28 cellular contexts compared by ENCODE assay signal in genomic region chr22:35369996-35370395, GRCh38. TPM values are rescaled to one million over a fixed set of nuclear protein-coding genes. Genes with fewer than 3 reads are reported as not detected.
DNase-seq lines count a peak whose midpoint lies in the region; ATAC-seq, FAIRE-seq and TF ChIP-seq lines count a peak whose summit lies in the region.
"Had no signal": no experiment of that assay in that cellular context is flagged by ENCODE, and none has a peak within 500 bp of the region (broad histone marks: within the 10 kb centered on the region; RNA-seq: fewer than 3 reads in every experiment).

No MANE protein-coding gene starts in this region.

- TF ChIP-seq CTCF in A549 (IDR thresholded peaks at IDR 0.05) (no peak), Loucy (conservative IDR thresholded peaks at IDR 0.05; ENCODE audit: low read length) (no peak), ovary (IDR thresholded peaks at IDR 0.05) (no peak)
- no peak for TF ChIP-seq CTCF in CD8-positive, alpha-beta T cell (IDR thresholded peaks at IDR 0.05)

- H3K4me2 ChIP-seq in A549, result peak overlapping the region; percentile 33; the same call in 2 of the 3 replicates
- H3K4me2 ChIP-seq in Loucy (ENCODE audit: low read depth, low read length, poor library complexity, severe bottlenecking), result no peak overlapping the region
- H3K4me2 ChIP-seq: PC-9 had no signal

- H3K4me1 ChIP-seq in A549 (peaks cover 65% of the 10 kb centered on the region), Loucy (ENCODE audit: insufficient read depth, low read length, poor library complexity, severe bottlenecking) (peaks cover 4% of the 10 kb centered on the region), ovary (ENCODE audit: insufficient read depth) (peaks cover 10% of the 10 kb centered on the region)
- H3K4me1 ChIP-seq in CD8-positive, alpha-beta T cell (ENCODE audit: insufficient read depth, low read length), result no peaks in the 10 kb centered on the region
- H3K4me1 ChIP-seq: breast epithelium had no signal

- no peak overlapping the region for H3K27ac Mint-ChIP-seq in CD8-positive, alpha-beta T cell
- H3K27ac Mint-ChIP-seq: activated CD4-positive, alpha-beta T cell treated with anti-CD3 and anti-CD28 coated beads, Interleukin-2, amount 10 ng/mL, durations not matched to agents 7 days and 5 days; activated naive CD8-positive, alpha-beta T cell; CD4-positive, alpha-beta T cell had no signal

- CTCF ChIA-PET in A549 (lab: Yijun Ruan, JAX), result no interaction called here
- CTCF ChIA-PET in CD8-positive, alpha-beta T cell (lab: Charles Lee), result no interaction called here

- H3K9me3 ChIP-seq in A549 (no peaks in the 10 kb centered on the region), Loucy (ENCODE audit: insufficient read depth, low read depth, low read length) (no peaks in the 10 kb centered on the region), SK-N-MC (ENCODE audit: low read depth, low read length) (no peaks in the 10 kb centered on the region), ovary (no peaks in the 10 kb centered on the region)
- H3K9me3 ChIP-seq in CD8-positive, alpha-beta T cell (ENCODE audit: low read length), result no peaks in the 10 kb centered on the region
- H3K9me3 ChIP-seq: breast epithelium, gastroesophageal sphincter had no signal

- 0 out of 2 replicates have a peak overlapping the region, but pooled peaks have one; percentile 7 for H2AFZ ChIP-seq in Loucy (ENCODE audit: low read length)
- H2AFZ ChIP-seq: PC-9 had no signal

- no peaks in the 10 kb centered on the region for H3F3A ChIP-seq in Loucy (ENCODE audit: low read depth)

- FAIRE-seq in A549 (lab: Jason Lieb, UNC), result no peak
- no peak for FAIRE-seq in frontal cortex (lab: Jason Lieb, UNC)
- FAIRE-seq: A204.1, HepG2 had no signal

- no peak overlapping the region for H3K4me3 Mint-ChIP-seq in CD8-positive, alpha-beta T cell
- H3K4me3 Mint-ChIP-seq: activated CD4-positive, alpha-beta T cell treated with anti-CD3 and anti-CD28 coated beads, Interleukin-2, amount 10 ng/mL, durations not matched to agents 7 days and 5 days; activated naive CD8-positive, alpha-beta T cell; CD4-positive, alpha-beta T cell; natural killer cell had no signal

- no peaks in the 10 kb centered on the region for H3K9me2 ChIP-seq in Loucy (replicated peaks; ENCODE audit: low read depth, low read length)

- H3K4me3 ChIP-seq in A549, result no peak overlapping the region
- no peak overlapping the region for H3K4me3 ChIP-seq in Loucy (ENCODE audit: low read length, poor library complexity, severe bottlenecking)
- H3K4me3 ChIP-seq in SK-N-MC, result no peak overlapping the region
- H3K4me3 ChIP-seq in ovary, result no peak overlapping the region
- no peak overlapping the region for H3K4me3 ChIP-seq in CD8-positive, alpha-beta T cell (ENCODE audit: low read depth, low read length)
- H3K4me3 ChIP-seq: breast epithelium, dorsolateral prefrontal cortex, gastroesophageal sphincter, PC-9 had no signal

- peak overlapping the region; percentile 91 to 95 for H3K27ac ChIP-seq in A549
- peak overlapping the region; percentile 51 for H3K27ac ChIP-seq in SK-N-MC
- H3K27ac ChIP-seq in ovary, result peak overlapping the region; percentile 38 to 57
- no peak overlapping the region for H3K27ac ChIP-seq in CD8-positive, alpha-beta T cell (ENCODE audit: low read depth, low read length)
- H3K27ac ChIP-seq: dorsolateral prefrontal cortex, gastroesophageal sphincter, PC-9 had no signal

- no peak for TF ChIP-seq RAD21 in A549 (conservative IDR thresholded peaks at IDR 0.05 in 1 of 2, IDR thresholded peaks at IDR 0.05 in 1 of 2)

- TF ChIP-seq EP300 in A549 (IDR thresholded peaks at IDR 0.05), result no peak
- no peak for TF ChIP-seq EP300 in ovary (IDR thresholded peaks at IDR 0.05)

- no peaks in the 10 kb centered on the region for H3K79me2 ChIP-seq in Loucy (ENCODE audit: insufficient read depth, low read length)

- POLR2A ChIA-PET in A549 (lab: Yijun Ruan, JAX), result no interaction called here
- POLR2A ChIA-PET in CD8-positive, alpha-beta T cell (lab: Charles Lee), result no interaction called here

- H3K27me3 ChIP-seq in Loucy (ENCODE audit: insufficient read depth, low read length, poor library complexity, severe bottlenecking), result no peaks in the 10 kb centered on the region
- H3K27me3 ChIP-seq in ovary, result no peaks in the 10 kb centered on the region
- peaks cover 5% of the 10 kb centered on the region for H3K27me3 ChIP-seq in CD8-positive, alpha-beta T cell (ENCODE audit: insufficient read depth, low read length)
- H3K27me3 ChIP-seq: breast epithelium, dorsolateral prefrontal cortex had no signal

- H3K36me3 ChIP-seq in Loucy (ENCODE audit: insufficient read depth, low read length) (no peaks in the 10 kb centered on the region), SK-N-MC (ENCODE audit: insufficient read depth, low read length) (no peaks in the 10 kb centered on the region), ovary (no peaks in the 10 kb centered on the region)
- no peaks in the 10 kb centered on the region for H3K36me3 ChIP-seq in CD8-positive, alpha-beta T cell (ENCODE audit: insufficient read depth, low read length)
- H3K36me3 ChIP-seq: breast epithelium, gastroesophageal sphincter had no signal

- H3K9ac ChIP-seq in Loucy (ENCODE audit: low read depth, low read length, poor library complexity, severe bottlenecking) (no peak overlapping the region), SK-N-MC (ENCODE audit: insufficient read length) (no peak overlapping the region)

- H3K4me1 Mint-ChIP-seq in CD8-positive, alpha-beta T cell (ENCODE audit: low read depth), result peaks cover 9% of the 10 kb centered on the region

- no peaks in the 10 kb centered on the region for H4K20me1 ChIP-seq in Loucy (ENCODE audit: insufficient read depth, low read length, poor library complexity, severe bottlenecking)

- 70% methylated on average over 2 of the region's 2 CpGs for WGBS in A549 (ENCODE audit: missing lambda C conversion rate)
- WGBS in ovary, 3 donors, result 70 to 77% (median 77%) methylated on average over 2 of the region's 2 CpGs

- no peaks in the 10 kb centered on the region for H3K9me3 Mint-ChIP-seq in CD8-positive, alpha-beta T cell
- H3K9me3 Mint-ChIP-seq: activated CD4-positive, alpha-beta T cell treated with anti-CD3 and anti-CD28 coated beads, Interleukin-2, amount 10 ng/mL, durations not matched to agents 7 days and 5 days; CD4-positive, alpha-beta T cell; natural killer cell had no signal

- intact Hi-C loops in ovary (cut with DNase I), result no loop called here
- intact Hi-C loops in CD8-positive, alpha-beta T cell (cut with DNase I, micrococcal nuclease), result no loop called here

- TF ChIP-seq POLR2A in A549 (IDR thresholded peaks at IDR 0.05; ENCODE audit: low read length) (no peak), ovary (IDR thresholded peaks at IDR 0.05) (no peak)

- ATAC-seq in A549, result no peak
- ATAC-seq in CD8-positive, alpha-beta T cell, result no peak
- ATAC-seq: gastroesophageal sphincter, HepG2, natural killer cell had no signal

- H3K27me3 Mint-ChIP-seq in CD8-positive, alpha-beta T cell (ENCODE audit: low read depth), result peaks cover 29% of the 10 kb centered on the region

- no peak for DNase-seq in A549 (ENCODE audit: low read depth in 1 of 2, low spot score in 1 of 2)
- DNase-seq in SK-N-MC (ENCODE audit: low read depth, low spot score), result no peak
- DNase-seq in ovary, result peak in 1 of 5 donors; percentile 38
- DNase-seq in SK-N-DZ (ENCODE audit: low spot score), result no peak
- DNase-seq in activated CD4-positive, CD25-positive, alpha-beta regulatory T cell treated with anti-CD3 and anti-CD28 coated beads, Interleukin-2, amount 50 U/mL, for 72 hours, result no peak
- DNase-seq in frontal cortex (ENCODE audit: low spot score in 2 of 2), result no peak
- DNase-seq in CD8-positive, alpha-beta T cell, result no peak
- DNase-seq: activated CD4-positive, alpha-beta T cell treated with anti-CD3 and anti-CD28 coated beads, Interleukin-2, amount 10 ng/mL, durations not matched to agents 7 days and 5 days; activated effector memory CD4-positive, alpha-beta T cell treated with Interleukin-2 at 50 U/mL for 16 hours; anterior cingulate cortex; CD4-positive, alpha-beta T cell; dorsolateral prefrontal cortex; GOT3; natural killer cell; NCI-H1048; NCI-H446; occipital lobe; PC-9; SIG-M5; stimulated activated CD4-positive, alpha-beta T cell treated with anti-CD3 and anti-CD28 coated beads, Interleukin-4, amount 100 ng/mL, for 24 hours; SW 1271; T-helper 9 cell had no signal

- no peaks in the 10 kb centered on the region for H3K36me3 Mint-ChIP-seq in CD8-positive, alpha-beta T cell
- H3K36me3 Mint-ChIP-seq: activated naive CD8-positive, alpha-beta T cell; natural killer cell had no signal

TF ChIP-seq in A549, 52 proteins besides CTCF, POLR2A, EP300 and RAD21 (continues in another document):
- TF ChIP-seq FOSL2 (IDR thresholded peaks at IDR 0.05), result no peak
- TF ChIP-seq FOSL2 (CRISPR knock-in tag; IDR thresholded peaks at IDR 0.05), result no peak
- no peak for TF ChIP-seq MYC (IDR thresholded peaks at IDR 0.05; ENCODE audit: borderline replicate concordance, low read length)
- TF ChIP-seq, protein P1, sequence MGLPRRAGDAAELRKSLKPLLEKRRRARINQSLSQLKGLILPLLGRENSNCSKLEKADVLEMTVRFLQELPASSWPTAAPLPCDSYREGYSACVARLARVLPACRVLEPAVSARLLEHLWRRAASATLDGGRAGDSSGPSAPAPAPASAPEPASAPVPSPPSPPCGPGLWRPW (IDR thresholded peaks at IDR 0.05), result no peak
- TF ChIP-seq CBX8 (IDR thresholded peaks at IDR 0.05), result no peak

RNA-seq across cellular contexts. Expression of gene HMOX1, which starts 10.9 kb away (rescaled TPM):
- polyA plus RNA-seq in A549 (2011; rRNA removed), result 97.7 and 129 TPM in 2 replicates
- polyA plus RNA-seq in A549 (2012; cell fraction: cytosol; rRNA removed), result 295 and 372 TPM in 2 replicates
- polyA plus RNA-seq in A549 (2012; cell fraction: nucleus; rRNA removed), result 385 and 449 TPM in 2 replicates
- polyA plus RNA-seq in A549 (2017; fragmentation: RNase III; extraction: RNeasy Plus Mini Kit Qiagen cat#74134 plus additional on column Dnase treatment), result 374 to 506 TPM (median 426 TPM) in 3 replicates
- polyA minus RNA-seq in A549 (2011; rRNA and poly(A)+ RNA removed), result 71.2 and 79.3 TPM in 2 replicates
- 100 to 1,000 TPM in 1 of 7 donors, 10 to 100 TPM in 6; 45.0 to 101 (median 55.6) TPM for total RNA-seq in ovary
- 100 to 1,000 TPM in 1 of 2 donors, 10 to 100 TPM in 1; 71.4 to 243 TPM for polyA plus RNA-seq in ovary
- 2.6 and 2.8 TPM in 2 replicates for polyA plus RNA-seq in SK-N-DZ (2014; cell fraction: cytosol; rRNA removed)
- 1.1 and 1.5 TPM in 2 replicates for polyA plus RNA-seq in SK-N-DZ (2014; cell fraction: nucleus; rRNA removed)
- 2.9 TPM for total RNA-seq in frontal cortex
- total RNA-seq in CD8-positive, alpha-beta T cell, result under 1 TPM; 0.52 to 0.83 TPM

RNA-seq across cellular contexts. Expression of gene MCM5, which starts 29.9 kb away (rescaled TPM):
- polyA plus RNA-seq in A549 (2011; rRNA removed), result 44.5 and 50.2 TPM in 2 replicates
- polyA plus RNA-seq in A549 (2012; cell fraction: cytosol; rRNA removed), result 111 and 131 TPM in 2 replicates
- polyA plus RNA-seq in A549 (2012; cell fraction: nucleus; rRNA removed), result 252 and 280 TPM in 2 replicates
- polyA plus RNA-seq in A549 (2017; fragmentation: RNase III; extraction: RNeasy Plus Mini Kit Qiagen cat#74134 plus additional on column Dnase treatment), result 94.4 to 99.1 TPM (median 98.1 TPM) in 3 replicates
- polyA minus RNA-seq in A549 (2011; rRNA and poly(A)+ RNA removed), result 92.2 and 97.7 TPM in 2 replicates
- total RNA-seq in ovary, result 10 to 100 TPM; 20.8 to 42.0 (median 39.1) TPM
- polyA plus RNA-seq in ovary, result 10 to 100 TPM in 1 of 2 donors, 1 to 10 TPM in 1; 6.6 to 42.5 TPM
- 121 and 151 TPM in 2 replicates for polyA plus RNA-seq in SK-N-DZ (2014; cell fraction: cytosol; rRNA removed)
- polyA plus RNA-seq in SK-N-DZ (2014; cell fraction: nucleus; rRNA removed), result 167 and 220 TPM in 2 replicates
- 9.4 TPM for total RNA-seq in frontal cortex
- total RNA-seq in CD8-positive, alpha-beta T cell, result 10 to 100 TPM; 29.3 to 32.0 TPM

Comparison
In these comparisons a context has a peak if more than half of its experiments do, and no peak if none do; other contexts are left out.
1. RNA of gene HMOX1, which starts 10.9 kb away (total RNA-seq): 45.0 to 101 TPM in ovary; 2.9 TPM in frontal cortex (single experiment) and 0.52 to 0.83 TPM in CD8-positive, alpha-beta T cell; every median in the first group is over 10 times any median in the second.